In genomic region chr5:124980174-124980941, GRCh38 we compare ENCODE assay signal across 10 cellular contexts.
DNase-seq lines count a peak whose midpoint lies in the region; ATAC-seq and TF ChIP-seq lines count a peak whose summit lies in the region.
"Had no signal": no experiment of that assay in that cellular context is flagged by ENCODE, and none has a peak within 500 bp of the region (broad histone marks: within the 10 kb centered on the region; RNA-seq: fewer than 3 reads in every experiment).

No MANE protein-coding gene starts in this region.

- no peak for TF ChIP-seq CTCF in GM12864 (IDR thresholded peaks at IDR 0.05; ENCODE audit: low read depth, low read length, missing control alignments)

- ATAC-seq in GM21723 (IDR thresholded peaks at IDR 0.05; ENCODE audit: unreplicated experiment) (peak; percentile 94), Right ventricle myocardium superior (ENCODE audit: poor library complexity) (no peak)
- ATAC-seq in activated CD8-positive, alpha-beta memory T cell treated with anti-CD3 and anti-CD28 coated beads, Interleukin-2, amount 10 ng/mL, durations not matched to agents 7 days and 5 days: no peak

- H3K36me3 Mint-ChIP-seq in activated CD8-positive, alpha-beta memory T cell treated with anti-CD3 and anti-CD28 coated beads, Interleukin-2, amount 10 ng/mL, durations not matched to agents 7 days and 5 days: no peaks in the 10 kb centered on the region
- H3K36me3 Mint-ChIP-seq in T-helper 2 cell treated with Interferon-gamma antibody and Interleukin-4, amounts not matched to agents 5 μg/mL and 100 μg/mL, for 36 hours (ENCODE audit: low read depth): no peaks in the 10 kb centered on the region
- H3K36me3 Mint-ChIP-seq: activated naive CD4-positive, alpha-beta T cell treated with anti-CD3 and anti-CD28 coated beads, Interleukin-2, amount 50 U/mL, for 24 hours; natural killer cell had no signal

- no peak overlapping the region; the same call in 1 of the 2 replicates for H3K27ac ChIP-seq in Karpas-422 (ENCODE audit: low read length)

- H2AFZ ChIP-seq in Karpas-422 (ENCODE audit: low read length): 0 out of 2 replicates have a peak overlapping the region, but pooled peaks have one; percentile 20

- no peaks in the 10 kb centered on the region for H3K9me2 ChIP-seq in Karpas-422 (replicated peaks; ENCODE audit: insufficient read depth, low read length)

- H3K27ac Mint-ChIP-seq in activated CD8-positive, alpha-beta memory T cell treated with anti-CD3 and anti-CD28 coated beads, Interleukin-2, amount 10 ng/mL, durations not matched to agents 7 days and 5 days: no peak overlapping the region
- H3K27ac Mint-ChIP-seq in T-helper 2 cell treated with Interferon-gamma antibody and Interleukin-4, amounts not matched to agents 5 μg/mL and 100 μg/mL, for 36 hours: no peak overlapping the region
- H3K27ac Mint-ChIP-seq: activated naive CD4-positive, alpha-beta T cell treated with anti-CD3 and anti-CD28 coated beads, Interleukin-2, amount 50 U/mL, for 24 hours; natural killer cell had no signal

- H4K20me1 ChIP-seq in Karpas-422 (ENCODE audit: insufficient read depth, low read depth, low read length): no peaks in the 10 kb centered on the region

- no peaks in the 10 kb centered on the region for H3K79me2 ChIP-seq in Karpas-422 (ENCODE audit: low read length)

- peaks cover 17% of the 10 kb centered on the region for H3K4me1 ChIP-seq in Karpas-422 (ENCODE audit: low read length)

- CTCF ChIA-PET in activated CD8-positive, alpha-beta memory T cell treated with anti-CD3 and anti-CD28 coated beads, Interleukin-2, amount 10 ng/mL, durations not matched to agents 7 days and 5 days (lab: Charles Lee): no interaction called here

- DNase-seq in GM12864 (ENCODE audit: low read depth): peak; percentile 56
- DNase-seq in Karpas-422: peak; percentile 67
- peak; percentile 60 to 92 for DNase-seq in hippocampal formation (lab: John Stamatoyannopoulos, UW)
- no peak for DNase-seq in Right ventricle myocardium superior
- DNase-seq in T-helper 2 cell: no peak
- no peak for DNase-seq in activated CD8-positive, alpha-beta memory T cell treated with anti-CD3 and anti-CD28 coated beads, Interleukin-2, amount 10 ng/mL, durations not matched to agents 7 days and 5 days
- DNase-seq in T-helper 2 cell treated with Interferon-gamma antibody and Interleukin-4, amounts not matched to agents 5 μg/mL and 100 μg/mL, for 36 hours (ENCODE audit: low spot score): no peak
- DNase-seq: natural killer cell had no signal

- H3K9ac ChIP-seq in Karpas-422 (ENCODE audit: low read length): 0 out of 2 replicates have a peak overlapping the region, but pooled peaks have one; percentile 6

- no peaks in the 10 kb centered on the region for H3K9me3 ChIP-seq in Karpas-422 (ENCODE audit: low read length)

- no peaks in the 10 kb centered on the region for H3K36me3 ChIP-seq in Karpas-422 (ENCODE audit: insufficient read depth, low read length)

- intact Hi-C loops in Right ventricle myocardium superior (cut with DNase I): no loop called here

- no peak overlapping the region for H3K4me3 Mint-ChIP-seq in activated CD8-positive, alpha-beta memory T cell treated with anti-CD3 and anti-CD28 coated beads, Interleukin-2, amount 10 ng/mL, durations not matched to agents 7 days and 5 days
- no peak overlapping the region for H3K4me3 Mint-ChIP-seq in T-helper 2 cell treated with Interferon-gamma antibody and Interleukin-4, amounts not matched to agents 5 μg/mL and 100 μg/mL, for 36 hours
- H3K4me3 Mint-ChIP-seq: activated naive CD4-positive, alpha-beta T cell treated with anti-CD3 and anti-CD28 coated beads, Interleukin-2, amount 50 U/mL, for 24 hours; natural killer cell had no signal

- H3K4me2 ChIP-seq in Karpas-422 (ENCODE audit: low read depth, low read length, poor library complexity, severe bottlenecking): peak overlapping the region; percentile 56

- H3K4me1 Mint-ChIP-seq in activated CD8-positive, alpha-beta memory T cell treated with anti-CD3 and anti-CD28 coated beads, Interleukin-2, amount 10 ng/mL, durations not matched to agents 7 days and 5 days: no peaks in the 10 kb centered on the region
- H3K4me1 Mint-ChIP-seq in T-helper 2 cell treated with Interferon-gamma antibody and Interleukin-4, amounts not matched to agents 5 μg/mL and 100 μg/mL, for 36 hours (ENCODE audit: low read depth): no peaks in the 10 kb centered on the region
- H3K4me1 Mint-ChIP-seq: activated naive CD4-positive, alpha-beta T cell treated with anti-CD3 and anti-CD28 coated beads, Interleukin-2, amount 50 U/mL, for 24 hours had no signal

- no peaks in the 10 kb centered on the region for H3K27me3 ChIP-seq in Karpas-422 (ENCODE audit: low read length)

- H3K27me3 Mint-ChIP-seq in activated CD8-positive, alpha-beta memory T cell treated with anti-CD3 and anti-CD28 coated beads, Interleukin-2, amount 10 ng/mL, durations not matched to agents 7 days and 5 days: no peaks in the 10 kb centered on the region
- H3K27me3 Mint-ChIP-seq in T-helper 2 cell treated with Interferon-gamma antibody and Interleukin-4, amounts not matched to agents 5 μg/mL and 100 μg/mL, for 36 hours (ENCODE audit: low read depth): no peaks in the 10 kb centered on the region
- H3K27me3 Mint-ChIP-seq: activated naive CD4-positive, alpha-beta T cell treated with anti-CD3 and anti-CD28 coated beads, Interleukin-2, amount 50 U/mL, for 24 hours had no signal

- H3K9me3 Mint-ChIP-seq in activated CD8-positive, alpha-beta memory T cell treated with anti-CD3 and anti-CD28 coated beads, Interleukin-2, amount 10 ng/mL, durations not matched to agents 7 days and 5 days (ENCODE audit: low read depth): peaks cover 9% of the 10 kb centered on the region
- peaks cover 20% of the 10 kb centered on the region for H3K9me3 Mint-ChIP-seq in T-helper 2 cell treated with Interferon-gamma antibody and Interleukin-4, amounts not matched to agents 5 μg/mL and 100 μg/mL, for 36 hours

- H3K4me3 ChIP-seq in GM12864 (ENCODE audit: low read depth, low read length) (peak overlapping the region; percentile 5; the same call in 1 of the 2 replicates), Karpas-422 (ENCODE audit: low read length) (peak overlapping the region; percentile 7; the same call in 1 of the 2 replicates)

Comparison
In these comparisons a context has a peak if more than half of its experiments do, and no peak if none do; other contexts are left out.
1. DNase-seq: peak in GM12864 (single experiment), Karpas-422 (single experiment) and hippocampal formation (2 of 2); none in Right ventricle myocardium superior (single experiment), T-helper 2 cell (0 of 5), activated CD8-positive, alpha-beta memory T cell treated with anti-CD3 and anti-CD28 coated beads, Interleukin-2, amount 10 ng/mL, durations not matched to agents 7 days and 5 days (single experiment) and T-helper 2 cell treated with Interferon-gamma antibody and Interleukin-4, amounts not matched to agents 5 μg/mL and 100 μg/mL, for 36 hours (single experiment).